In the genomic region with DNA sequence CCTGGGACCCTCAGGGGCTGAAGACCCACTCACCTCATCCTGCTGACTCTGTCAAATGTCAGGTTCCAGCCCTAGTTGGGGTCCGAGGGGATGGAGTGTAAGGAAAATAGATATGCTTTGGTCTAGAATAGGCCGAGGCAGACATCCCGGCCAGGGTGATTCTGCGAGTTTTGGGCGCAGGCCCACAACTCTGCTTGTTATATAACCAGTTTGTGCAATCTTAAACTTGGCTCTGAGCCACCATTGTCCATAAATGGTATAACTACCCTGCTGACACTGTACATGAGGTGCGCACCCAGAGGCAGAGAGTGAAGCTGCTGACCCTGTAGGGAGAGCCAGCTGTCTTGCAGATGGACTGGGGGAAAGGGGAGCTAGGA, we compare ENCODE assay signal across 16 cellular contexts.
DNase-seq lines count a peak whose midpoint lies in the region; ATAC-seq, FAIRE-seq and TF ChIP-seq lines count a peak whose summit lies in the region.
"Had no signal": no experiment of that assay in that cellular context is flagged by ENCODE, and none has a peak within 500 bp of the region (broad histone marks: within the 10 kb centered on the region; RNA-seq: fewer than 3 reads in every experiment).

No MANE protein-coding gene starts in this region.

- no peak overlapping the region for H3K18ac ChIP-seq in H1 (ENCODE audit: extremely low read depth, low read length)

- no peaks in the 10 kb centered on the region for H3K9me3 ChIP-seq in H1 (ENCODE audit: insufficient read depth in 2 of 2, low read depth in 1 of 2, low read length in 1 of 2)
- no peaks in the 10 kb centered on the region for H3K9me3 ChIP-seq in sigmoid colon
- H3K9me3 ChIP-seq: esophagus muscularis mucosa, uterus had no signal

- intact Hi-C loops in sciatic nerve (cut with DNase I) = no loop called here
- intact Hi-C loops in sigmoid colon (cut with DNase I) = no loop called here

- H2AK5ac ChIP-seq in H1 (ENCODE audit: low read depth, low read length) = no peak overlapping the region

- peak; percentile 76 for ATAC-seq in sciatic nerve
- ATAC-seq in GM19452 (IDR thresholded peaks at IDR 0.05; ENCODE audit: unreplicated experiment) = no peak

- H4K5ac ChIP-seq in H1 (ENCODE audit: insufficient read length, low read depth, low read length) = no peak overlapping the region

- H4K91ac ChIP-seq in H1 (replicated peaks; ENCODE audit: insufficient read length, low read length) = no peak overlapping the region

- H3K27me3 ChIP-seq in H1 (replicated peaks in 1 of 4; ENCODE audit: control insufficient read depth in 3 of 4, extremely low read depth in 1 of 4, insufficient read depth in 3 of 4, low read length in 3 of 4) = no peaks in the 10 kb centered on the region
- H3K27me3 ChIP-seq in sigmoid colon = no peaks in the 10 kb centered on the region
- H3K27me3 ChIP-seq: esophagus muscularis mucosa, uterus had no signal

- H2BK20ac ChIP-seq in H1 (ENCODE audit: low read length) = no peak overlapping the region

- H2BK15ac ChIP-seq in H1 (ENCODE audit: low read length) = no peak overlapping the region

- FAIRE-seq in H1 (lab: Jason Lieb, UNC) = no peak
- FAIRE-seq: colon had no signal

- CTCF ChIA-PET in H1 (lab: Charles Lee; ENCODE audit: partially characterized antibody) = interaction anchor here (0.7 to 2.0 kb wide), 5 partner anchors 12 to 655 kb away, joined by 3 to 7 read pairs (median 3); no protein-coding TSS in a partner anchor

- peak overlapping the region; percentile 99; the same call in 1 of the 2 replicates for H2AFZ ChIP-seq in H1 (ENCODE audit: low read length)

- H3K4ac ChIP-seq in H1 (replicated peaks; ENCODE audit: insufficient read length, low read depth, low read length) = no peak overlapping the region

- H3K23me2 ChIP-seq in H1 (ENCODE audit: low read depth, low read length) = no peaks in the 10 kb centered on the region

- no peak for TF ChIP-seq CTCF in H1 (IDR thresholded peaks at IDR 0.05; ENCODE audit: control extremely low read depth in 1 of 3, insufficient read depth in 1 of 3, low read depth in 1 of 3, low read length in 3 of 3)
- TF ChIP-seq CTCF in sigmoid colon (IDR thresholded peaks at IDR 0.05) = no peak

- WGBS in H1 (ENCODE audit: extremely low coverage in 1 of 2, insufficient coverage in 1 of 2, insufficient read length in 1 of 2, insufficient replicate concordance in 2 of 2, low coverage in 1 of 2, low lambda C conversion rate in 2 of 2, missing lambda C conversion rate in 1 of 2), 2 experiments = 93% methylated on average over 6 of the region's 6 CpGs; no CpG with 5 or more reads in 1 of the 2 experiments
- 18 to 65% methylated on average over 6 of the region's 6 CpGs for WGBS in sigmoid colon, 2 donors

- no peak overlapping the region for H3K56ac ChIP-seq in H1 (replicated peaks; ENCODE audit: insufficient read length, low read depth, low read length)

- POLR2A ChIA-PET in H1 (lab: Charles Lee; ENCODE audit: partially characterized antibody) = no interaction called here

- no peak overlapping the region for H3K23ac ChIP-seq in H1 (ENCODE audit: insufficient read length)

- no peak for TF ChIP-seq EP300 in H1 (IDR thresholded peaks at IDR 0.05; ENCODE audit: borderline replicate concordance in 1 of 2, low read depth in 2 of 2, low read length in 2 of 2)
- no peak for TF ChIP-seq EP300 in sigmoid colon (IDR thresholded peaks at IDR 0.05)

- no peaks in the 10 kb centered on the region for H4K20me1 ChIP-seq in H1 (replicated peaks in 1 of 2; ENCODE audit: control insufficient read depth in 1 of 2, insufficient read depth in 2 of 2, low read length in 2 of 2)

- H3K9ac ChIP-seq in H1 (replicated peaks in 1 of 4; ENCODE audit: extremely low read depth in 1 of 4, low read depth in 3 of 4, low read length in 3 of 4) = no peak overlapping the region

- peak; percentile 77 for DNase-seq in NCI-H748 (lab: John Stamatoyannopoulos, UW; ENCODE audit: unreplicated experiment)
- no peak for DNase-seq in NCI-H748 treated with DMSO at 0.1 percent for 48 hours (lab: John Stamatoyannopoulos, UW)
- DNase-seq in NCI-H2196 treated with DMSO at 0.1 percent for 48 hours (lab: John Stamatoyannopoulos, UW; ENCODE audit: unreplicated experiment) = peak; percentile 50
- DNase-seq in H1 (ENCODE audit: low read depth in 1 of 2, low spot score in 2 of 2) = no peak
- no peak for DNase-seq in sciatic nerve (ENCODE audit: low spot score)
- DNase-seq in DMS79 (lab: John Stamatoyannopoulos, UW) = no peak
- DNase-seq in sigmoid colon = no peak
- DNase-seq: ACHN; activated CD4-positive, CD25-positive, alpha-beta regulatory T cell; activated CD8-positive, alpha-beta memory T cell treated with anti-CD3 and anti-CD28 coated beads, Interleukin-2, amount 50 U/mL, for 4 hours; NCI-H226; stimulated activated CD4-positive, alpha-beta T cell treated with anti-CD3 and anti-CD28 coated beads, Interleukin-1b, Interleukin-23, amount 100 ng/mL, for 48 hours; uterus had no signal

- no peaks in the 10 kb centered on the region for H3K36me3 ChIP-seq in H1 (ENCODE audit: control insufficient read depth in 2 of 4, insufficient read depth in 4 of 4, low read length in 3 of 4)
- H3K36me3 ChIP-seq in sigmoid colon = no peaks in the 10 kb centered on the region
- H3K36me3 ChIP-seq: esophagus muscularis mucosa, uterus had no signal

- no peak overlapping the region for H3K4me2 ChIP-seq in H1 (ENCODE audit: insufficient read depth in 1 of 2, low read depth in 2 of 2, low read length in 2 of 2)

- no peaks in the 10 kb centered on the region for H3K79me1 ChIP-seq in H1 (ENCODE audit: low read depth, low read length)

- no peak overlapping the region for H3K14ac ChIP-seq in H1 (ENCODE audit: insufficient read length)

- H3K4me1 ChIP-seq in H1 (replicated peaks in 1 of 4; ENCODE audit: control insufficient read depth in 3 of 4, insufficient read depth in 4 of 4, low read length in 3 of 4) (no peaks in the 10 kb centered on the region; a peak in 1 of 7 replicates), sigmoid colon (no peaks in the 10 kb centered on the region)
- H3K4me1 ChIP-seq: esophagus muscularis mucosa, uterus had no signal

- H2BK5ac ChIP-seq in H1 (ENCODE audit: low read depth, low read length) = no peak overlapping the region

- no peak overlapping the region for H2BK120ac ChIP-seq in H1 (replicated peaks; ENCODE audit: low read depth, low read length)

- H2BK12ac ChIP-seq in H1 (ENCODE audit: low read depth, low read length) = no peak overlapping the region

- no peak overlapping the region for H3K4me3 ChIP-seq in H1 (ENCODE audit: extremely low read depth in 1 of 4, insufficient read depth in 2 of 4, low read depth in 3 of 4, low read length in 4 of 4)
- H3K4me3 ChIP-seq in sigmoid colon = no peak overlapping the region
- H3K4me3 ChIP-seq: esophagus muscularis mucosa, uterus had no signal

- no peak overlapping the region; the same call in 1 of the 2 replicates for H4K8ac ChIP-seq in H1 (ENCODE audit: extremely low read depth, insufficient read depth, low read length)

- no peak for TF ChIP-seq RAD21 in H1 (IDR thresholded peaks at IDR 0.05 in 1 of 2, conservative IDR thresholded peaks at IDR 0.05 in 1 of 2; ENCODE audit: low read depth in 2 of 2, low read length in 2 of 2)

- no peak overlapping the region for H3K27ac ChIP-seq in H1 (ENCODE audit: low read depth, low read length)
- H3K27ac ChIP-seq in sigmoid colon = no peak overlapping the region
- H3K27ac ChIP-seq: esophagus muscularis mucosa, uterus had no signal

- TF ChIP-seq POLR2A in H1 (IDR thresholded peaks at IDR 0.05; ENCODE audit: control extremely low read depth in 1 of 2, low read depth in 2 of 2, low read length in 2 of 2) = no peak
- no peak for TF ChIP-seq POLR2A in sigmoid colon (IDR thresholded peaks at IDR 0.05)

- no peaks in the 10 kb centered on the region for H3K79me2 ChIP-seq in H1 (ENCODE audit: control insufficient read depth in 1 of 2, insufficient read depth in 2 of 2, low read length in 2 of 2)

TF ChIP-seq in H1, 55 proteins besides CTCF, POLR2A, EP300 and RAD21:
- TF ChIP-seq RFX5 (IDR thresholded peaks at IDR 0.05; ENCODE audit: borderline replicate concordance, low read depth, low read length) (no peak), POLR2AphosphoS5 (IDR thresholded peaks at IDR 0.05; ENCODE audit: low read depth, low read length) (no peak), HDAC2 (IDR thresholded peaks at IDR 0.05; ENCODE audit: borderline replicate concordance in 1 of 2, low read depth in 2 of 2, low read length in 2 of 2) (no peak), SIN3A (conservative IDR thresholded peaks at IDR 0.05 in 1 of 2, IDR thresholded peaks at IDR 0.05 in 1 of 2; ENCODE audit: low read depth in 1 of 2, low read length in 2 of 2) (no peak), SP4 (IDR thresholded peaks at IDR 0.05; ENCODE audit: low read length) (no peak), CTBP2 (IDR thresholded peaks at IDR 0.05; ENCODE audit: borderline replicate concordance, insufficient read depth, insufficient read length, low read length) (no peak), KDM4A (IDR thresholded peaks at IDR 0.05; ENCODE audit: low read depth, low read length, severe bottlenecking) (no peak), BCL11A (IDR thresholded peaks at IDR 0.05; ENCODE audit: low read depth in 2 of 2, low read length in 2 of 2) (no peak), CHD2 (IDR thresholded peaks at IDR 0.05; ENCODE audit: low read length) (no peak), SIX5 (IDR thresholded peaks at IDR 0.05; ENCODE audit: low read depth, low read length) (no peak)

Comparison
In these comparisons a context has a peak if more than half of its experiments do, and no peak if none do; other contexts are left out.
1. DNase-seq: peak in NCI-H748 (single experiment) and NCI-H2196 treated with DMSO at 0.1 percent for 48 hours (single experiment); none in NCI-H748 treated with DMSO at 0.1 percent for 48 hours (single experiment), H1 (0 of 2), sciatic nerve (single experiment), DMS79 (single experiment) and sigmoid colon (single experiment).